9 cellular contexts compared by ENCODE assay signal in genomic region chr4:110484767-110485166, GRCh38. TPM values are rescaled to one million over a fixed set of nuclear protein-coding genes. Genes with fewer than 3 reads are reported as not detected.
A peak's percentile ranks its signal among the peaks of the same experiment; 100 is the strongest.
DNase-seq lines count a peak whose midpoint lies in the region; ATAC-seq, FAIRE-seq and TF ChIP-seq lines count a peak whose summit lies in the region.
"Had no signal": no experiment of that assay in that cellular context is flagged by ENCODE, and none has a peak within 500 bp of the region (broad histone marks: within the 10 kb centered on the region; RNA-seq: fewer than 3 reads in every experiment).

No MANE protein-coding gene starts in this region.

- H3K36me3 ChIP-seq in mammary epithelial cell (ENCODE audit: insufficient read depth, low read length): no peaks in the 10 kb centered on the region

- no TSS peak for BruUV-seq in mammary epithelial cell (replicated peaks; lab: Mats Ljungman, UMichigan)

- H3K4me3 ChIP-seq in mammary epithelial cell (replicated peaks in 1 of 3; ENCODE audit: insufficient read depth in 1 of 3, low read depth in 2 of 3, low read length in 3 of 3): no peak overlapping the region

- no peaks in the 10 kb centered on the region for H3K9me3 ChIP-seq in mammary epithelial cell (replicated peaks; ENCODE audit: insufficient read depth, low read length)

- H3K27ac ChIP-seq in mammary epithelial cell (ENCODE audit: insufficient read depth, low read depth, low read length): no peak overlapping the region

- ATAC-seq in GM18505 (IDR thresholded peaks at IDR 0.05; ENCODE audit: unreplicated experiment): peak; percentile 37
- ATAC-seq in HG03432 (IDR thresholded peaks at IDR 0.05; ENCODE audit: unreplicated experiment): peak; percentile 34
- ATAC-seq in GM19455 (IDR thresholded peaks at IDR 0.05; ENCODE audit: unreplicated experiment): no peak
- ATAC-seq in GM21737 (IDR thresholded peaks at IDR 0.05; ENCODE audit: unreplicated experiment): no peak

- H3K9ac ChIP-seq in mammary epithelial cell (ENCODE audit: insufficient read depth, low read length): no peak overlapping the region

- no peak overlapping the region for H3K4me2 ChIP-seq in mammary epithelial cell (ENCODE audit: insufficient read depth, low read depth, low read length)

- H3K4me1 ChIP-seq in mammary epithelial cell (ENCODE audit: insufficient read depth, low read length): no peaks in the 10 kb centered on the region

- dilution Hi-C loops in mammary epithelial cell (cut with HindIII; ENCODE audit: low sequenced_read_pairs): no loop called here

- in situ Hi-C loops in mammary epithelial cell (cut with MboI; ENCODE audit: low sequenced_read_pairs in 2 of 2): no loop called here

- WGBS in mammary epithelial cell (ENCODE audit: low coverage, missing lambda C conversion rate): 65% methylated on average over 5 of the region's 5 CpGs

- no peaks in the 10 kb centered on the region for H3K79me2 ChIP-seq in mammary epithelial cell (ENCODE audit: insufficient read depth, low read length)

- intact Hi-C loops in mammary epithelial cell (cut with micrococcal nuclease): no loop called here

- DNase-seq in mammary epithelial cell: peak; percentile 14
- peak; percentile 61 for DNase-seq in putamen (ENCODE audit: low spot score)
- no peak for DNase-seq in COLO668 (lab: John Stamatoyannopoulos, UW; ENCODE audit: unreplicated experiment)
- no peak for DNase-seq in HTR-8/SVneo (ENCODE audit: insufficient read length, low spot score)
- DNase-seq: NCI-H345 had no signal

- no peaks in the 10 kb centered on the region for H3K27me3 ChIP-seq in mammary epithelial cell (ENCODE audit: insufficient read depth, low read length)

- no peak for FAIRE-seq in HTR-8/SVneo (lab: Jason Lieb, UNC)

- CTCF ChIA-PET in mammary epithelial cell (lab: Charles Lee; ENCODE audit: low non-redundant PET): no interaction called here

- TF ChIP-seq POLR2A in GM18505 (IDR thresholded peaks at IDR 0.05; ENCODE audit: borderline replicate concordance, extremely low read depth, insufficient read depth, insufficient read length): no peak

- no peaks in the 10 kb centered on the region for H4K20me1 ChIP-seq in mammary epithelial cell (ENCODE audit: insufficient read depth, low read length)

- TF ChIP-seq CTCF in mammary epithelial cell (conservative IDR thresholded peaks at IDR 0.05 in 1 of 2, IDR thresholded peaks at IDR 0.05 in 1 of 2; ENCODE audit: extremely low read depth in 1 of 2, insufficient read depth in 1 of 2, low read depth in 1 of 2, low read length in 2 of 2): no peak

- no peak overlapping the region for H2AFZ ChIP-seq in mammary epithelial cell (ENCODE audit: low read depth, low read length)

RNA-seq across cellular contexts. Expression of gene ENPEP, which starts 8.8 kb away (rescaled TPM):
- total RNA-seq in mammary epithelial cell: not detected
- polyA plus RNA-seq in mammary epithelial cell: not detected
- not detected for polyA minus RNA-seq in mammary epithelial cell

Comparison
In these comparisons a context has a peak if more than half of its experiments do, and no peak if none do; other contexts are left out.
1. ATAC-seq: peak in GM18505 (single experiment) and HG03432 (single experiment); none in GM19455 (single experiment) and GM21737 (single experiment).
2. DNase-seq: peak in mammary epithelial cell (single experiment) and putamen (single experiment); none in COLO668 (single experiment) and HTR-8/SVneo (single experiment).